17 cellular contexts compared by ENCODE assay signal in the genomic region with DNA sequence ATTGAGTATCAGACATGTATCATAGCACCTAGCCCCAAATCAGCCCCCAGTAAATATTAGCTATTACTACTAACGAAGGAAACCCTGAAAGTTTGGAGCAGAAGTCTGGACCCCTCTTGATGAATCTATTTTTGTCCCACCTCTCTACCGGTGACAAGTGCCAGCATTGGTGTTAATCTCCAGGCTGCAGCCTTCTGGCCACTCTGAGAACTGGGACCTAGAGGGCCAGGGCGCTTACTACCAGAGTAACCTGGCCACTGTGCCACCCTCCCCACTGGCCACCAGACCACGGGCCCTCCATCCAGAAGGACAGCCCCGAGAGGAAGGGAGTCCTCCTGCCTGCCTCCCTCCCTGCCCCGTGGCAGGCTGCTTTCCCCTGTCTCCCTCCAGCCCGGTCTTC. TPM values are rescaled to one million over a fixed set of nuclear protein-coding genes. Genes with fewer than 3 reads are reported as not detected.
DNase-seq lines count a peak whose midpoint lies in the region; ATAC-seq, FAIRE-seq and TF ChIP-seq lines count a peak whose summit lies in the region.
"Had no signal": no experiment of that assay in that cellular context is flagged by ENCODE, and none has a peak within 500 bp of the region (broad histone marks: within the 10 kb centered on the region; RNA-seq: fewer than 3 reads in every experiment).

No MANE protein-coding gene starts in this region.

- H3K36me3 Mint-ChIP-seq in WTC11, result no peaks in the 10 kb centered on the region
- H3K36me3 Mint-ChIP-seq: activated CD4-positive, alpha-beta memory T cell treated with anti-CD3 and anti-CD28 coated beads for 36 hours; brain; memory B cell had no signal

- TF ChIP-seq RAD21 in A549 (conservative IDR thresholded peaks at IDR 0.05 in 1 of 2, IDR thresholded peaks at IDR 0.05 in 1 of 2), result no peak

- H3K4me1 Mint-ChIP-seq in WTC11, result peaks cover 58% of the 10 kb centered on the region

- POLR2A ChIA-PET in A549 (lab: Yijun Ruan, JAX) (no interaction called here), WTC11 (lab: Charles Lee) (interaction anchor here (0.5 kb wide), 1 partner anchor 112 kb away, joined by 4 read pairs; no protein-coding TSS in a partner anchor)

- no peaks in the 10 kb centered on the region for H3K9me3 Mint-ChIP-seq in WTC11
- H3K9me3 Mint-ChIP-seq: activated CD4-positive, alpha-beta memory T cell treated with anti-CD3 and anti-CD28 coated beads for 36 hours; brain; memory B cell had no signal

- no peak for DNase-seq in A549 (ENCODE audit: low read depth in 1 of 2, low spot score in 1 of 2)
- DNase-seq in WTC11 (ENCODE audit: low spot score), result no peak
- DNase-seq in NOMO-1 treated with DMSO at 0.1 percent for 48 hours (lab: John Stamatoyannopoulos, UW; ENCODE audit: unreplicated experiment), result no peak
- no peak for DNase-seq in NK-92 (lab: John Stamatoyannopoulos, UW; ENCODE audit: unreplicated experiment)
- DNase-seq in hepatic stellate cell (ENCODE audit: low spot score), result no peak
- DNase-seq: activated CD4-positive, alpha-beta memory T cell treated with anti-CD3 and anti-CD28 coated beads for 36 hours; activated effector memory CD4-positive, alpha-beta T cell treated with Interleukin-2 at 50 U/mL for 16 hours; hippocampal formation; NCI-H1694 treated with DMSO at 0.1 percent for 48 hours; NCI-H748 treated with DMSO at 0.1 percent for 48 hours had no signal

- H3K4me1 ChIP-seq in A549 (no peaks in the 10 kb centered on the region), iPS-20b (ENCODE audit: insufficient read depth, low read length) (peaks cover 13% of the 10 kb centered on the region), rectal smooth muscle tissue (ENCODE audit: control insufficient read depth, insufficient read depth, low read length) (peaks cover 30% of the 10 kb centered on the region)

- no peaks in the 10 kb centered on the region; the same call in 1 of the 2 replicates for H3K27me3 Mint-ChIP-seq in WTC11 (ENCODE audit: low read depth)

- H3K36me3 ChIP-seq in iPS-20b (ENCODE audit: insufficient read depth, low read depth, low read length), result no peaks in the 10 kb centered on the region
- peaks cover 3% of the 10 kb centered on the region for H3K36me3 ChIP-seq in rectal smooth muscle tissue (ENCODE audit: control insufficient read depth, insufficient read depth, low read length)

- H3K9ac ChIP-seq in iPS-20b (ENCODE audit: low read depth, low read length) (peak overlapping the region; percentile 31; the same call in 1 of the 2 replicates), rectal smooth muscle tissue (ENCODE audit: low read length) (peak overlapping the region; percentile 59)

- CTCF ChIA-PET in A549 (lab: Yijun Ruan, JAX) (interaction anchor here (1.0 to 1.3 kb wide), 2 partner anchors 21 to 163 kb away, joined by 3 read pairs; no protein-coding TSS in a partner anchor), WTC11 (lab: Charles Lee) (interaction anchor here (0.7 to 5.7 kb wide), 8 partner anchors 8 to 571 kb away, joined by 3 to 32 read pairs (median 4); no protein-coding TSS in a partner anchor)

- no peak overlapping the region for H3K27ac ChIP-seq in A549
- H3K27ac ChIP-seq in iPS-20b (ENCODE audit: low read length), result no peak overlapping the region
- H3K27ac ChIP-seq in rectal smooth muscle tissue (ENCODE audit: low read depth, low read length), result peak overlapping the region; percentile 98
- H3K27ac ChIP-seq: epithelial cell of prostate had no signal

- H3K4me3 ChIP-seq in A549, result no peak overlapping the region
- no peak overlapping the region for H3K4me3 ChIP-seq in iPS-20b (ENCODE audit: low read length)
- H3K4me3 ChIP-seq in rectal smooth muscle tissue (ENCODE audit: low read length), result peak overlapping the region; percentile 71

- FAIRE-seq in A549 (lab: Jason Lieb, UNC), result no peak

- WGBS in A549 (ENCODE audit: missing lambda C conversion rate), result 40% methylated on average over 7 of the region's 7 CpGs

- TF ChIP-seq POLR2A in A549 (IDR thresholded peaks at IDR 0.05; ENCODE audit: low read length), result no peak

- TF ChIP-seq EP300 in A549 (IDR thresholded peaks at IDR 0.05), result no peak

- no peak for TF ChIP-seq CTCF in A549 (IDR thresholded peaks at IDR 0.05)
- TF ChIP-seq CTCF in WTC11 (IDR thresholded peaks at IDR 0.05), result no peak

- no peak overlapping the region for H3K27ac Mint-ChIP-seq in WTC11
- H3K27ac Mint-ChIP-seq: activated CD4-positive, alpha-beta memory T cell treated with anti-CD3 and anti-CD28 coated beads for 36 hours; memory B cell; progenitor cell of endocrine pancreas had no signal

- H3K9me3 ChIP-seq in A549, result no peaks in the 10 kb centered on the region
- no peaks in the 10 kb centered on the region for H3K9me3 ChIP-seq in iPS-20b (ENCODE audit: insufficient read depth, low read depth, low read length)

- ATAC-seq in A549 (peak; percentile 10 to 42; a peak in 3 of 6 replicates), WTC11 (peak; percentile 13), SK-N-SH treated with all-trans-retinoic acid at 6 μM for 48 hours (no peak)

- no peak overlapping the region for H3K4me2 ChIP-seq in A549

- H3K27me3 ChIP-seq in iPS-20b (ENCODE audit: insufficient read depth, low read length) (no peaks in the 10 kb centered on the region), rectal smooth muscle tissue (ENCODE audit: control insufficient read depth, insufficient read depth, low read length) (no peaks in the 10 kb centered on the region)

- no peak overlapping the region for H3K4me3 Mint-ChIP-seq in WTC11
- H3K4me3 Mint-ChIP-seq: activated CD4-positive, alpha-beta memory T cell treated with anti-CD3 and anti-CD28 coated beads for 36 hours; brain; memory B cell had no signal

TF ChIP-seq in A549, 52 proteins besides CTCF, POLR2A, EP300 and RAD21 (continues in another document):
- TF ChIP-seq HOXB13 (CRISPR knock-in tag; IDR thresholded peaks at IDR 0.05; ENCODE audit: low read depth) (no peak), JUN (IDR thresholded peaks at IDR 0.05) (no peak), SMC3 (IDR thresholded peaks at IDR 0.05) (no peak)
- TF ChIP-seq, protein P1, sequence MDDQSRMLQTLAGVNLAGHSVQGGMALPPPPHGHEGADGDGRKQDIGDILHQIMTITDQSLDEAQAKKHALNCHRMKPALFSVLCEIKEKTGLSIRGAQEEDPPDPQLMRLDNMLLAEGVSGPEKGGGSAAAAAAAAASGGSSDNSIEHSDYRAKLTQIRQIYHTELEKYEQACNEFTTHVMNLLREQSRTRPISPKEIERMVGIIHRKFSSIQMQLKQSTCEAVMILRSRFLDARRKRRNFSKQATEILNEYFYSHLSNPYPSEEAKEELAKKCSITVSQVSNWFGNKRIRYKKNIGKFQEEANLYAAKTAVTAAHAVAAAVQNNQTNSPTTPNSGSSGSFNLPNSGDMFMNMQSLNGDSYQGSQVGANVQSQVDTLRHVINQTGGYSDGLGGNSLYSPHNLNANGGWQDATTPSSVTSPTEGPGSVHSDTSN (IDR thresholded peaks at IDR 0.05), result no peak

TF ChIP-seq in WTC11, 78 proteins besides CTCF, POLR2A, EP300 and RAD21:
- TF ChIP-seq ZNF121 (CRISPR knock-in tag; IDR thresholded peaks at IDR 0.05) (no peak), TEAD4 (CRISPR knock-in tag; IDR thresholded peaks at IDR 0.05) (no peak), ELF4 (CRISPR knock-in tag; IDR thresholded peaks at IDR 0.05; ENCODE audit: low read depth) (no peak)
- TF ChIP-seq, protein P2, sequence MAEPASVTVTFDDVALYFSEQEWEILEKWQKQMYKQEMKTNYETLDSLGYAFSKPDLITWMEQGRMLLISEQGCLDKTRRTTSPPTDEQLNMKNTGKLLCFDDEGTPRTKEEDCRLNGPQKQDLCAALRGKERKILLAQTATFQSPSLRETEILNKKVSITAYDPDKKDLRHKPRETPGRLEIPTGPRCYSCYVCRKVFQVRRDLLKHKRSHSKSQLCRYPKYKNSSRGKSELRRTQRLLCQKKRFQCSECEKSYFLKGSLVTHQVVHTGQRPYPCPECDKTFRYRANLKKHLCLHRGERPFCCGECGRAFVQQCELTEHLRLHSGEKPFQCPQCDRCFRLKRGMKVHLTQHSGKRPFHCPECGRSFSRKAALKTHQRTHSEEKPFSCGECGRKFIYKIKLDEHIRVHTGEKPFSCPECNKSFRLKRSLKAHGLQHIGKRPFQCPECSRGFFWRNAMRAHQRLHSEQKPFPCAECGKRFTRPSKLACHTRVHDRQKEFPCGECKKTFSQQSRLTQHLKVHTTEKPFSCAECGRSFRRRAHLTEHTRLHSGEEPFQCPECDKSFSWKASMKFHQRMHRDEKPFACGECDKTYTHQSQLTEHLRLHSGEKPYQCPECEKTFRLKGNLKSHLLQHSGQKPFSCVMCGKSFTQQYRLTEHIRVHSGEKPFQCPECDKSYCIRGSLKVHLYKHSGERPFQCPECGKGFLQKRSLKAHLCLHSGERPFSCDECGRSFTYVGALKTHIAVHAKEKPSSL (CRISPR knock-in tag; conservative IDR thresholded peaks at IDR 0.05), result no peak

TF ChIP-seq in SK-N-SH treated with all-trans-retinoic acid at 6 μM for 48 hours, 23 proteins besides CTCF, POLR2A, EP300 and RAD21:
- TF ChIP-seq ZNF70 (CRISPR knock-in tag; IDR thresholded peaks at IDR 0.05), result no peak

RNA-seq across cellular contexts. Expression of a gene that starts 0.3 kb away (rescaled TPM):
- polyA plus RNA-seq in A549 (2011; rRNA removed) (not detected in 2 replicates), A549 (2017; fragmentation: RNase III; extraction: RNeasy Plus Mini Kit Qiagen cat#74134 plus additional on column Dnase treatment) (not detected in 3 replicates)
- not detected in 2 replicates for polyA plus RNA-seq in A549 (2012; cell fraction: cytosol; rRNA removed)
- not detected in 2 replicates for polyA plus RNA-seq in A549 (2012; cell fraction: nucleus; rRNA removed)
- polyA minus RNA-seq in A549 (2011; rRNA and poly(A)+ RNA removed), result not detected in 2 replicates
- 0.16 to 0.24 TPM (median 0.21 TPM) in 3 replicates for total RNA-seq in WTC11 (2021)
- total RNA-seq: activated CD4-positive, alpha-beta memory T cell treated with anti-CD3 and anti-CD28 coated beads for 36 hours; progenitor cell of endocrine pancreas had no signal
